ENCODE assay signal across 8 cellular contexts in the genomic region with DNA sequence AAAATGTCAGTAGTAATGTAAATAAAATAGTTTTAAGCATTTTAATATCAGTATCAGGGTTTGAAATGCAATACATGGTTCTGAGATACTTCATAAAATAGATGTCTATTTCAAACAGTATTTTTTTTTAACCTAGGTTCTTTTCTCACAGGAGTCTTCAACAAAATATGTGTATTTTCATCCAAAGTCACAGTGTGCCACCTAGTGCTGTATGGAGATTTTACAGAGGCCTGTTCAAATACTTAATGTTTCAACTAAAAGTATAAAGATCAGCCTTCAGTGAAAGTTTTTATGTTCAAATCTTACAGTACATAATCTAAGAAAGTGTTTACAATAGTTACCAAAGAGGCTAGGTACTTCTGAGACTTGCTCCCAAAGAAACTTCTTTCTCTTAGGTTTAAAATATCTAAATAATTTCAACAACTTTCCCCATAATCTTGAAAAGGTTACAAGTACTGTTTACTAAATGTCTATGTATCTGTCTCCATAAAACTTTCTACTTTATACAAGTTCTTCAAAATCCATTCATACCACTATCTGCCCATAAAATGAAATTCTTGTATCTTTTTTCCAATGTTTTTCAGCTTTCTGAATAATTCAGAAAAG. TPM values are rescaled to one million over a fixed set of nuclear protein-coding genes. Genes with fewer than 3 reads are reported as not detected.
A peak's percentile ranks its signal among the peaks of the same experiment; 100 is the strongest.
DNase-seq lines count a peak whose midpoint lies in the region; ATAC-seq and TF ChIP-seq lines count a peak whose summit lies in the region.

No MANE protein-coding gene starts in this region.

- H3K27ac ChIP-seq in VCaP: no peak overlapping the region

- no TSS peak for BruUV-seq in Calu3 (replicated peaks; lab: Mats Ljungman, UMichigan)

- no peak overlapping the region for H3K4me3 Mint-ChIP-seq in Calu3 (ENCODE audit: low read depth, unreplicated experiment)
- no peak overlapping the region for H3K4me3 Mint-ChIP-seq in activated T-helper 2 cell treated with anti-CD3 and anti-CD28 coated beads, Interferon-gamma antibody, Interleukin-2, Interleukin-4, amounts not matched to agents 10 μg/mL and 5 μg/mL and 100 μg/mL, durations not matched to agents 14 hours and 24 hours and 36 hours (ENCODE audit: low read depth)

- TF ChIP-seq CTCF in Calu3 (IDR thresholded peaks at IDR 0.05; ENCODE audit: unreplicated experiment) (peak; percentile 18), VCaP (conservative IDR thresholded peaks at IDR 0.05) (peak; percentile 89), omental fat pad (IDR thresholded peaks at IDR 0.05) (no peak)

- no peak overlapping the region for H3K27ac Mint-ChIP-seq in Calu3 (ENCODE audit: unreplicated experiment)
- H3K27ac Mint-ChIP-seq in activated T-helper 2 cell treated with anti-CD3 and anti-CD28 coated beads, Interferon-gamma antibody, Interleukin-2, Interleukin-4, amounts not matched to agents 10 μg/mL and 5 μg/mL and 100 μg/mL, durations not matched to agents 14 hours and 24 hours and 36 hours: no peak overlapping the region

- H3K9me3 Mint-ChIP-seq in Calu3 (ENCODE audit: low read depth, unreplicated experiment): no peaks in the 10 kb centered on the region
- no peaks in the 10 kb centered on the region for H3K9me3 Mint-ChIP-seq in activated T-helper 2 cell treated with anti-CD3 and anti-CD28 coated beads, Interferon-gamma antibody, Interleukin-2, Interleukin-4, amounts not matched to agents 10 μg/mL and 5 μg/mL and 100 μg/mL, durations not matched to agents 14 hours and 24 hours and 36 hours

- no peaks in the 10 kb centered on the region for H3K4me1 Mint-ChIP-seq in Calu3 (ENCODE audit: low read depth, unreplicated experiment)
- peaks cover 24% of the 10 kb centered on the region for H3K4me1 Mint-ChIP-seq in activated T-helper 2 cell treated with anti-CD3 and anti-CD28 coated beads, Interferon-gamma antibody, Interleukin-2, Interleukin-4, amounts not matched to agents 10 μg/mL and 5 μg/mL and 100 μg/mL, durations not matched to agents 14 hours and 24 hours and 36 hours (ENCODE audit: low read depth)

- DNase-seq in Calu3 (peak; percentile 18), HuH-7 (ENCODE audit: low spot score) (peak; percentile 32), hepatic stellate cell (ENCODE audit: low spot score) (peak; percentile 8), omental fat pad (ENCODE audit: low spot score) (no peak)
- DNase-seq in activated T-helper 2 cell treated with anti-CD3 and anti-CD28 coated beads, Interferon-gamma antibody, Interleukin-2, Interleukin-4, amounts not matched to agents 10 μg/mL and 5 μg/mL and 100 μg/mL, durations not matched to agents 14 hours and 24 hours and 36 hours (ENCODE audit: low spot score): no peak

- no peaks in the 10 kb centered on the region for H3K27me3 Mint-ChIP-seq in Calu3 (ENCODE audit: unreplicated experiment)
- peaks cover 2% of the 10 kb centered on the region for H3K27me3 Mint-ChIP-seq in activated T-helper 2 cell treated with anti-CD3 and anti-CD28 coated beads, Interferon-gamma antibody, Interleukin-2, Interleukin-4, amounts not matched to agents 10 μg/mL and 5 μg/mL and 100 μg/mL, durations not matched to agents 14 hours and 24 hours and 36 hours (ENCODE audit: low read depth)

- H3K36me3 Mint-ChIP-seq in Calu3 (ENCODE audit: insufficient read depth, unreplicated experiment): no peaks in the 10 kb centered on the region
- H3K36me3 Mint-ChIP-seq in activated T-helper 2 cell treated with anti-CD3 and anti-CD28 coated beads, Interferon-gamma antibody, Interleukin-2, Interleukin-4, amounts not matched to agents 10 μg/mL and 5 μg/mL and 100 μg/mL, durations not matched to agents 14 hours and 24 hours and 36 hours (ENCODE audit: low read depth): peaks cover 5% of the 10 kb centered on the region

- intact Hi-C loops in Calu3 (cut with micrococcal nuclease; ENCODE audit: unreplicated experiment): loop anchor here (1.0 to 2.0 kb wide), 4 partner anchors 632 to 720 kb away; no protein-coding TSS in a partner anchor
- intact Hi-C loops in activated T-helper 2 cell treated with anti-CD3 and anti-CD28 coated beads, Interferon-gamma antibody, Interleukin-2, Interleukin-4, amounts not matched to agents 10 μg/mL and 5 μg/mL and 100 μg/mL, durations not matched to agents 14 hours and 24 hours and 36 hours (cut with micrococcal nuclease): loop anchor here (5.0 kb wide), 1 partner anchor 670 kb away; no protein-coding TSS in a partner anchor

- ATAC-seq in HG03457 (IDR thresholded peaks at IDR 0.05; ENCODE audit: unreplicated experiment) (no peak), omental fat pad (ENCODE audit: low FRiP score) (no peak), HG03139 (IDR thresholded peaks at IDR 0.05; ENCODE audit: unreplicated experiment) (no peak)

- CTCF ChIA-PET in Calu3 (lab: Charles Lee): interaction anchor here (0.6 kb wide), 1 partner anchor 1355 kb away, joined by 3 read pairs; no protein-coding TSS in a partner anchor

RNA-seq across cellular contexts. Expression of gene SCAPER, which starts 38.3 kb away (rescaled TPM):
- 23.9 and 34.8 TPM in 2 replicates for total RNA-seq in Calu3 (2022)
- total RNA-seq in omental fat pad: 10 to 100 TPM; 11.2 to 33.4 (median 22.6) TPM
- 22.8 and 24.7 TPM in 2 replicates for total RNA-seq in activated T-helper 2 cell treated with anti-CD3 and anti-CD28 coated beads, Interferon-gamma antibody, Interleukin-2, Interleukin-4, amounts not matched to agents 10 μg/mL and 5 μg/mL and 100 μg/mL, durations not matched to agents 14 hours and 24 hours and 36 hours

Comparison
In these comparisons a context has a peak if more than half of its experiments do, and no peak if none do; other contexts are left out.
1. DNase-seq: peak in Calu3 (single experiment), HuH-7 (single experiment) and hepatic stellate cell (single experiment); none in omental fat pad (single experiment) and activated T-helper 2 cell treated with anti-CD3 and anti-CD28 coated beads, Interferon-gamma antibody, Interleukin-2, Interleukin-4, amounts not matched to agents 10 μg/mL and 5 μg/mL and 100 μg/mL, durations not matched to agents 14 hours and 24 hours and 36 hours (single experiment).
2. CTCF ChIP-seq: peak in Calu3 (single experiment) and VCaP (single experiment); none in omental fat pad (0 of 3).